20 cellular contexts compared by ENCODE assay signal in genomic region chr5:173496129-173496882, GRCh38.
DNase-seq lines count a peak whose midpoint lies in the region; ATAC-seq and TF ChIP-seq lines count a peak whose summit lies in the region.
"Had no signal": no experiment of that assay in that cellular context is flagged by ENCODE, and none has a peak within 500 bp of the region (broad histone marks: within the 10 kb centered on the region; RNA-seq: fewer than 3 reads in every experiment).

No MANE protein-coding gene starts in this region.

- H2BK5ac ChIP-seq in trophoblast cell (ENCODE audit: low read depth, low read length, poor library complexity): no peak overlapping the region
- H2BK5ac ChIP-seq in neuronal stem cell (ENCODE audit: low read length): no peak overlapping the region

- H4K12ac ChIP-seq in trophoblast cell (ENCODE audit: low read depth, low read length): no peak overlapping the region

- no peak overlapping the region for H3K4ac ChIP-seq in trophoblast cell (ENCODE audit: low read depth, low read length)
- H3K4ac ChIP-seq in neuronal stem cell (ENCODE audit: low read length): no peak overlapping the region

- H3K14ac ChIP-seq in trophoblast cell (ENCODE audit: low read length): no peak overlapping the region
- H3K14ac ChIP-seq in neuronal stem cell (ENCODE audit: low read length): no peak overlapping the region

- H4K91ac ChIP-seq in trophoblast cell (ENCODE audit: low read depth, low read length) (no peak overlapping the region), neuronal stem cell (ENCODE audit: low read depth, low read length, poor library complexity) (no peak overlapping the region)

- 39 to 57% methylated on average over 9 of the region's 9 CpGs for WGBS in body of pancreas, 2 donors
- WGBS in heart left ventricle, 4 donors: 43 to 56% (median 47%) methylated on average over 9 of the region's 9 CpGs
- WGBS in trophoblast cell (ENCODE audit: extremely low coverage, insufficient coverage, insufficient read length): no CpG with 5 or more reads among the region's 9 CpGs
- no CpG with 5 or more reads among the region's 9 CpGs for WGBS in neuronal stem cell (ENCODE audit: extremely low coverage in 2 of 2, insufficient read length in 2 of 2, insufficient replicate concordance in 1 of 2), 2 donors

- H3K27ac ChIP-seq in body of pancreas (peak overlapping the region; percentile 52 to 86 (median 80)), heart left ventricle (peak overlapping the region; percentile 27 to 70 (median 53)), trophoblast cell (ENCODE audit: low read depth, low read length) (no peak overlapping the region), neuronal stem cell (replicated peaks; ENCODE audit: low read length) (no peak overlapping the region)
- H3K27ac ChIP-seq: WERI-Rb-1 had no signal

- no peak overlapping the region for H4K8ac ChIP-seq in trophoblast cell (ENCODE audit: low read depth, low read length)
- H4K8ac ChIP-seq in neuronal stem cell (ENCODE audit: low read depth, low read length): no peak overlapping the region

- H3K9ac ChIP-seq in trophoblast cell (ENCODE audit: low read length) (no peak overlapping the region), neuronal stem cell (ENCODE audit: low read depth, low read length, poor library complexity) (no peak overlapping the region)

- H3K18ac ChIP-seq in trophoblast cell (ENCODE audit: low read length) (no peak overlapping the region), neuronal stem cell (ENCODE audit: low read length) (no peak overlapping the region)

- H3K79me1 ChIP-seq in trophoblast cell (ENCODE audit: low read length) (no peaks in the 10 kb centered on the region), neuronal stem cell (ENCODE audit: low read depth, low read length) (no peaks in the 10 kb centered on the region)

- H3K4me3 Mint-ChIP-seq in type B pancreatic cell: no peak overlapping the region
- H3K4me3 Mint-ChIP-seq: activated naive CD4-positive, alpha-beta T cell treated with anti-CD3 and anti-CD28 coated beads for 36 hours; stimulated activated naive CD8-positive, alpha-beta T cell treated with anti-CD3 and anti-CD28 coated beads, Interleukin-15, amount 100 ng/mL, for 72 hours; T-helper 17 cell had no signal

- H3K4me1 ChIP-seq in body of pancreas (peaks cover 70% of the 10 kb centered on the region), heart left ventricle (peaks cover 0 to 42% (median 18%) of the 10 kb centered on the region in 12 donors), trophoblast cell (ENCODE audit: control insufficient read depth in 1 of 2, insufficient read depth in 2 of 2, low read length in 2 of 2) (peaks cover 2 to 8% of the 10 kb centered on the region in 2 experiments), neuronal stem cell (ENCODE audit: control insufficient read depth in 2 of 2, insufficient read depth in 1 of 2, low read depth in 1 of 2, low read length in 2 of 2) (peaks cover 0 to 13% of the 10 kb centered on the region in 2 donors)
- H3K4me1 ChIP-seq: HAP-1 had no signal

- H3K79me2 ChIP-seq in trophoblast cell (ENCODE audit: control insufficient read depth, insufficient read depth, low read length, poor library complexity): no peaks in the 10 kb centered on the region

- H3K27me3 ChIP-seq in body of pancreas: no peaks in the 10 kb centered on the region
- H3K27me3 ChIP-seq in heart left ventricle: no peaks in the 10 kb centered on the region
- no peaks in the 10 kb centered on the region for H3K27me3 ChIP-seq in trophoblast cell (ENCODE audit: insufficient read depth, low read length)
- peaks cover 0 to 13% (median 0%) of the 10 kb centered on the region in 3 experiments for H3K27me3 ChIP-seq in neuronal stem cell (ENCODE audit: control insufficient read depth in 3 of 3, insufficient read depth in 3 of 3, low read depth in 1 of 3, low read length in 3 of 3)

- H3K23ac ChIP-seq in trophoblast cell (ENCODE audit: low read length): no peak overlapping the region
- H3K23ac ChIP-seq in neuronal stem cell (ENCODE audit: low read depth, low read length, poor library complexity): no peak overlapping the region

- DNase-seq in body of pancreas (peak; percentile 68 to 76 (median 74)), heart left ventricle (peak; percentile 23 to 74 (median 64)), trophoblast cell (peak; percentile 54 to 77), type B pancreatic cell (ENCODE audit: extremely low spot score, unreplicated experiment) (peak; percentile 32), erythroblast (lab: John Stamatoyannopoulos, UW) (no peak), neuronal stem cell (ENCODE audit: low spot score) (no peak), NOMO-1 (lab: John Stamatoyannopoulos, UW; ENCODE audit: unreplicated experiment in 2 of 2) (no peak), NCI-H2029 treated with DMSO at 0.1 percent for 48 hours (lab: John Stamatoyannopoulos, UW) (no peak)
- DNase-seq: activated CD4-positive, alpha-beta T cell treated with anti-CD3 and anti-CD28 coated beads, Interleukin-2, amount 50 U/mL, for 48 hours; activated naive CD4-positive, alpha-beta T cell treated with anti-CD3 and anti-CD28 coated beads for 36 hours; dorsolateral prefrontal cortex; hippocampal formation; midbrain; NCI-H1105; NCI-H2107; NCI-H524; stimulated activated naive CD8-positive, alpha-beta T cell treated with anti-CD3 and anti-CD28 coated beads, Interleukin-15, amount 100 ng/mL, for 72 hours; T-helper 17 cell; WERI-Rb-1 had no signal

- H3K9me3 ChIP-seq in body of pancreas (no peaks in the 10 kb centered on the region), heart left ventricle (no peaks in the 10 kb centered on the region), trophoblast cell (ENCODE audit: insufficient read depth, low read depth, low read length) (peaks cover 1% of the 10 kb centered on the region), neuronal stem cell (replicated peaks in 1 of 2; ENCODE audit: control insufficient read depth in 2 of 2, insufficient read depth in 1 of 2, low read depth in 1 of 2, low read length in 2 of 2) (no peaks in the 10 kb centered on the region)
- H3K9me3 ChIP-seq: HAP-1 had no signal

- H3K4me1 Mint-ChIP-seq in type B pancreatic cell (ENCODE audit: unreplicated experiment): peaks cover 8% of the 10 kb centered on the region
- H3K4me1 Mint-ChIP-seq: stimulated activated naive CD8-positive, alpha-beta T cell treated with anti-CD3 and anti-CD28 coated beads, Interleukin-15, amount 100 ng/mL, for 72 hours; T-helper 17 cell had no signal

- H2AFZ ChIP-seq in trophoblast cell (ENCODE audit: insufficient read depth, low read length, poor library complexity) (no peak overlapping the region), neuronal stem cell (ENCODE audit: low read length) (no peak overlapping the region)

- no peak overlapping the region for H3K4me2 ChIP-seq in trophoblast cell (ENCODE audit: low read length)
- no peak overlapping the region for H3K4me2 ChIP-seq in neuronal stem cell (ENCODE audit: insufficient read depth, low read length, poor library complexity, severe bottlenecking)

- no peak overlapping the region for H2BK120ac ChIP-seq in trophoblast cell (ENCODE audit: insufficient read depth, low read length, poor library complexity)
- no peak overlapping the region for H2BK120ac ChIP-seq in neuronal stem cell (ENCODE audit: low read depth, low read length)

- no peaks in the 10 kb centered on the region for H3K36me3 Mint-ChIP-seq in type B pancreatic cell

- TF ChIP-seq POLR2A in body of pancreas (IDR thresholded peaks at IDR 0.05): no peak
- no peak for TF ChIP-seq POLR2A in heart left ventricle (IDR thresholded peaks at IDR 0.05)
- no peak for TF ChIP-seq POLR2A in erythroblast (IDR thresholded peaks at IDR 0.05; ENCODE audit: low read length)

- H2AK5ac ChIP-seq in trophoblast cell (ENCODE audit: low read length) (no peak overlapping the region), neuronal stem cell (ENCODE audit: low read depth, low read length) (no peak overlapping the region)

- H3K4me3 ChIP-seq in body of pancreas (no peak overlapping the region), heart left ventricle (no peak overlapping the region), trophoblast cell (ENCODE audit: low read depth, low read length) (no peak overlapping the region), neuronal stem cell (ENCODE audit: low read length in 2 of 2) (no peak overlapping the region)
- H3K4me3 ChIP-seq: dorsolateral prefrontal cortex, HAP-1 had no signal

- H3K27ac Mint-ChIP-seq in type B pancreatic cell: no peak overlapping the region
- H3K27ac Mint-ChIP-seq: activated naive CD4-positive, alpha-beta T cell treated with anti-CD3 and anti-CD28 coated beads for 36 hours; stimulated activated naive CD8-positive, alpha-beta T cell treated with anti-CD3 and anti-CD28 coated beads, Interleukin-15, amount 100 ng/mL, for 72 hours; T-helper 17 cell had no signal

- no peak overlapping the region for H2BK12ac ChIP-seq in trophoblast cell (ENCODE audit: low read length)
- no peak overlapping the region for H2BK12ac ChIP-seq in neuronal stem cell (ENCODE audit: low read length)

- H3K27me3 Mint-ChIP-seq in type B pancreatic cell: peaks cover 9% of the 10 kb centered on the region

- H3K9me3 Mint-ChIP-seq in type B pancreatic cell: no peaks in the 10 kb centered on the region
- H3K9me3 Mint-ChIP-seq: activated naive CD4-positive, alpha-beta T cell treated with anti-CD3 and anti-CD28 coated beads for 36 hours; stimulated activated naive CD8-positive, alpha-beta T cell treated with anti-CD3 and anti-CD28 coated beads, Interleukin-15, amount 100 ng/mL, for 72 hours had no signal

- no peaks in the 10 kb centered on the region for H3K36me3 ChIP-seq in body of pancreas (replicated peaks in 1 of 2; ENCODE audit: insufficient read depth in 1 of 2, low read depth in 2 of 2)
- H3K36me3 ChIP-seq in heart left ventricle: no peaks in the 10 kb centered on the region
- H3K36me3 ChIP-seq in trophoblast cell (ENCODE audit: control insufficient read depth in 1 of 2, insufficient read depth in 2 of 2, low read length in 2 of 2): no peaks in the 10 kb centered on the region
- H3K36me3 ChIP-seq in neuronal stem cell (replicated peaks in 1 of 2; ENCODE audit: control insufficient read depth in 2 of 2, insufficient read depth in 2 of 2, low read length in 2 of 2): no peaks in the 10 kb centered on the region
- H3K36me3 ChIP-seq: HAP-1, WERI-Rb-1 had no signal

- H2BK15ac ChIP-seq in neuronal stem cell (ENCODE audit: low read length): no peak overlapping the region

- ATAC-seq in body of pancreas (peak; percentile 53), heart left ventricle (peak; percentile 45 to 72 (median 63))
- ATAC-seq: stimulated activated naive CD8-positive, alpha-beta T cell treated with anti-CD3 and anti-CD28 coated beads, Interleukin-15, amount 100 ng/mL, for 72 hours; T-helper 17 cell had no signal

- TF ChIP-seq CTCF in body of pancreas (IDR thresholded peaks at IDR 0.05) (peak in 1 of 7 experiments; percentile 9), heart left ventricle (IDR thresholded peaks at IDR 0.05) (peak in 1 of 12 donors; percentile 9), type B pancreatic cell (conservative IDR thresholded peaks at IDR 0.05) (peak; percentile 30)

- intact Hi-C loops in body of pancreas (cut with DNase I): no loop called here
- intact Hi-C loops in heart left ventricle (cut with DNase I): loop anchor here in 4 of 10 donors (2.0 to 10.0 kb wide), 4 partner anchors 40 to 199 kb away; no protein-coding TSS in a partner anchor

Comparison
In these comparisons a context has a peak if more than half of its experiments do, and no peak if none do; other contexts are left out.
1. DNase-seq: peak in body of pancreas (4 of 4), heart left ventricle (5 of 5), trophoblast cell (2 of 2) and type B pancreatic cell (single experiment); none in erythroblast (0 of 2), neuronal stem cell (single experiment), NOMO-1 (0 of 2) and NCI-H2029 treated with DMSO at 0.1 percent for 48 hours (single experiment).
2. H3K27ac ChIP-seq: peak in body of pancreas (4 of 4) and heart left ventricle (12 of 12); none in trophoblast cell (single experiment) and neuronal stem cell (single experiment).